ENCODE assay signal across 1 cellular context in the genomic region with DNA sequence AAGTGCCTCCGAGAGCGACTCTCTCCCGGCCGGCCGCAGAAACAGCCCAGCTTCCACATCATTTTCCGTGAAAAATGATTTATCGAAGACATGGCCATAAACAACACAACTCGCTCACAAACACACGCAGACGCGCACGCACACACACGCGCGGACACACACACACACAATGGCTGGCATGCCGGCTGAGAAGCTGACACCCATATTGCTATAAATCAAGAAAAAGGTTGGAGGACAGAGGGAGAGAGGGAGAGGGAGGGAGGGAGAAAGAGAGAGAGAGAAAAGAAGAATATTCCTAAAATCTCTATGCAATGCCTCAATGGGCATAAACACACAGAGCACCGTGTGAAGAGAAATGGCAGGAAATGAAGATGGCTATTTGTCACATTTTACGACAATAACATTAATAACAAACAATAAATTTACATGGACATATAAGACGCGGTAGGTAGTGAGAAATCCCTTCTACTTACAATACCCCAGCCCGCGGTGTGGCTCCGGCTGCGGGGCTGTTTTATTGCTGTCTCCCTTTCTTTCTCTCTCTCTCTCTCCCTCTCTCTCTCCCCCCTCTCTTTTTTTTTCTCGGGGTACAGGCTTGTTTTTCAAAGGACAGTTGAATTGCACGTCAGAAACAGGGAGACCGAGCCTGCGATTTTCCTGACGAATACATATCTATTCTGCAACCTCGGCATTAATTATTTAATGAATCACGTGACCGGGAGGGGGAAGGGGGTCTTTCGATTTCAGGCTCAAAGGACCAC.
TF ChIP-seq lines count a peak whose summit lies in the region.

No MANE protein-coding gene starts in this region.

TF ChIP-seq in H1, 55 proteins besides CTCF, POLR2A, EP300 and RAD21:
- no peak for TF ChIP-seq CHD2 (IDR thresholded peaks at IDR 0.05; ENCODE audit: low read length)
- no peak for TF ChIP-seq PHF8 (conservative IDR thresholded peaks at IDR 0.05; ENCODE audit: low read depth, low read length)
- no peak for TF ChIP-seq MAX (IDR thresholded peaks at IDR 0.05)
- TF ChIP-seq EGR1 (IDR thresholded peaks at IDR 0.05; ENCODE audit: borderline replicate concordance, low read depth, low read length), result peak; percentile 8; the same call in 1 of the 2 replicates
- peak; percentile 92 for TF ChIP-seq SUZ12 (IDR thresholded peaks at IDR 0.05; ENCODE audit: low read length)
- peak; percentile 48; the same call in 1 of the 2 replicates for TF ChIP-seq SP1 (IDR thresholded peaks at IDR 0.05; ENCODE audit: low read depth, low read length)
- no peak for TF ChIP-seq CHD1 (IDR thresholded peaks at IDR 0.05; ENCODE audit: low read depth, low read length)
- peak; percentile 93 for TF ChIP-seq RNF2 (IDR thresholded peaks at IDR 0.05; ENCODE audit: borderline replicate concordance, low read depth, low read length, missing control alignments, poor library complexity, severe bottlenecking)
- no peak for TF ChIP-seq CREB1 (IDR thresholded peaks at IDR 0.05)
- TF ChIP-seq CTBP2 (IDR thresholded peaks at IDR 0.05; ENCODE audit: borderline replicate concordance, insufficient read depth, insufficient read length, low read length), result no peak
- TF ChIP-seq HDAC6 (IDR thresholded peaks at IDR 0.05; ENCODE audit: low read depth, low read length), result no peak
- no peak for TF ChIP-seq SIN3A (conservative IDR thresholded peaks at IDR 0.05 in 1 of 2, IDR thresholded peaks at IDR 0.05 in 1 of 2; ENCODE audit: low read depth in 1 of 2, low read length in 2 of 2)
- no peak for TF ChIP-seq ASH2L (IDR thresholded peaks at IDR 0.05; ENCODE audit: low read length)
- TF ChIP-seq BCL11A (IDR thresholded peaks at IDR 0.05; ENCODE audit: low read depth in 2 of 2, low read length in 2 of 2), result no peak
- no peak for TF ChIP-seq E2F6 (IDR thresholded peaks at IDR 0.05)
- no peak for TF ChIP-seq SP2 (IDR thresholded peaks at IDR 0.05; ENCODE audit: low read length)
- peak; percentile 95 for TF ChIP-seq CBX8 (IDR thresholded peaks at IDR 0.05; ENCODE audit: borderline replicate concordance, low read depth, low read length)
- peak; percentile 82 for TF ChIP-seq EZH2 (IDR thresholded peaks at IDR 0.05; ENCODE audit: low read depth, low read length, severe bottlenecking)
- no peak for TF ChIP-seq MAFK (IDR thresholded peaks at IDR 0.05; ENCODE audit: low read depth, low read length)
- TF ChIP-seq USF2 (IDR thresholded peaks at IDR 0.05; ENCODE audit: low read length), result peak; percentile 57
